Comparison of ENCODE assay signal across 20 cellular contexts in the genomic region with DNA sequence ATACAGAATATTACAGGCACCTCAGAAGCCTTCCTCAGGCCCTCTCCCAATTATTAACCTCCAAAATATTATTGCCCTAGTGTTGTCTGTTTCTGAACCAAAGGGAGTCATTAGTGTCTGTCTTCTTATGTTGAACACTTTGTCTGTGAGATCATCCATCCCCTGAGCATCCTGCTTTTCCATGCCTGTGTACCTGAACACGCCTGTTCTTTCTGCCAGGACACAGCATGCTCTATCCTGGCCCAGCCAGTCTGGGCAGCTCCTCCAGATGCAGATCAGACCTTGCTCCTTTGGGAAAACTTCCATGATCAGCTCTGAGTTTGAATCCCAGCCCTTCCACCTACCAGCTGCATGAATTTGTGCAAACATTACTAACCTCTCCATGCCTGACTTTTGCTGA. TPM values are rescaled to one million over a fixed set of nuclear protein-coding genes. Genes with fewer than 3 reads are reported as not detected.
DNase-seq lines count a peak whose midpoint lies in the region; ATAC-seq and TF ChIP-seq lines count a peak whose summit lies in the region.
"Had no signal": no experiment of that assay in that cellular context is flagged by ENCODE, and none has a peak within 500 bp of the region (broad histone marks: within the 10 kb centered on the region; RNA-seq: fewer than 3 reads in every experiment).

No MANE protein-coding gene starts in this region.

- no peaks in the 10 kb centered on the region for H3K27me3 Mint-ChIP-seq in activated T-cell treated with anti-CD3 and anti-CD28 coated beads, Interleukin-2, amount 50 U/mL, for 72 hours (ENCODE audit: low read depth)
- H3K27me3 Mint-ChIP-seq in activated T-helper 1 cell treated with anti-CD3 and anti-CD28 coated beads, Interleukin-12 subunit alpha, Interleukin-12 subunit beta, Interleukin-2, Interleukin-4 antibody, amounts not matched to agents 30 ng/mL and 10 ng/mL and 1 ng/mL, durations not matched to agents 14 hours and 24 hours and 36 hours (ENCODE audit: insufficient read depth): no peaks in the 10 kb centered on the region
- H3K27me3 Mint-ChIP-seq in stimulated activated naive B cell treated with anti-CD40 and anti-IgM and Interleukin-4, amounts not matched to agents 10 μg/mL and 1 μg/mL and 100 μg/mL, for 72 hours: no peaks in the 10 kb centered on the region

- peaks cover 3 to 5% of the 10 kb centered on the region in 2 donors for H3K36me3 Mint-ChIP-seq in activated T-cell treated with anti-CD3 and anti-CD28 coated beads, Interleukin-2, amount 50 U/mL, for 72 hours (ENCODE audit: insufficient read depth in 2 of 2)
- H3K36me3 Mint-ChIP-seq in activated T-helper 1 cell treated with anti-CD3 and anti-CD28 coated beads, Interleukin-12 subunit alpha, Interleukin-12 subunit beta, Interleukin-2, Interleukin-4 antibody, amounts not matched to agents 30 ng/mL and 10 ng/mL and 1 ng/mL, durations not matched to agents 14 hours and 24 hours and 36 hours (ENCODE audit: low read depth): no peaks in the 10 kb centered on the region
- H3K36me3 Mint-ChIP-seq in stimulated activated naive B cell treated with anti-CD40 and anti-IgM and Interleukin-4, amounts not matched to agents 10 μg/mL and 1 μg/mL and 100 μg/mL, for 72 hours: peaks cover 1 to 4% of the 10 kb centered on the region in 2 donors

- H3K27me3 ChIP-seq in esophagus squamous epithelium: no peaks in the 10 kb centered on the region
- H3K27me3 ChIP-seq: breast epithelium, pancreas, upper lobe of right lung had no signal

- no peak for TF ChIP-seq CTCF in esophagus squamous epithelium (IDR thresholded peaks at IDR 0.05)

- H3K4me3 Mint-ChIP-seq in activated T-cell treated with anti-CD3 and anti-CD28 coated beads, Interleukin-2, amount 50 U/mL, for 72 hours: peak overlapping the region in 1 of 2 donors; percentile 36
- no peak overlapping the region for H3K4me3 Mint-ChIP-seq in activated T-helper 1 cell treated with anti-CD3 and anti-CD28 coated beads, Interleukin-12 subunit alpha, Interleukin-12 subunit beta, Interleukin-2, Interleukin-4 antibody, amounts not matched to agents 30 ng/mL and 10 ng/mL and 1 ng/mL, durations not matched to agents 14 hours and 24 hours and 36 hours
- H3K4me3 Mint-ChIP-seq in stimulated activated naive B cell treated with anti-CD40 and anti-IgM and Interleukin-4, amounts not matched to agents 10 μg/mL and 1 μg/mL and 100 μg/mL, for 72 hours: no peak overlapping the region
- H3K4me3 Mint-ChIP-seq: H9 had no signal

- WGBS in esophagus squamous epithelium, 2 donors: 42 to 82% methylated on average over 1 of the region's 1 CpG

- no peaks in the 10 kb centered on the region for H3K9me3 ChIP-seq in esophagus squamous epithelium
- H3K9me3 ChIP-seq: breast epithelium, mucosa of descending colon, pancreas, upper lobe of right lung had no signal

- H3K36me3 ChIP-seq in esophagus squamous epithelium: no peaks in the 10 kb centered on the region
- H3K36me3 ChIP-seq: breast epithelium, pancreas, upper lobe of right lung had no signal

- no peak for DNase-seq in activated T-cell treated with anti-CD3 and anti-CD28 coated beads, Interleukin-2, amount 50 U/mL, for 72 hours
- no peak for DNase-seq in activated T-cell treated with anti-CD3 and anti-CD28 coated beads, Interleukin-2, amount 50 U/mL, for 1 hour
- DNase-seq in activated T-helper 1 cell treated with anti-CD3 and anti-CD28 coated beads, Interleukin-12 subunit alpha, Interleukin-12 subunit beta, Interleukin-2, Interleukin-4 antibody, amounts not matched to agents 30 ng/mL and 10 ng/mL and 1 ng/mL, durations not matched to agents 14 hours and 24 hours and 36 hours (ENCODE audit: low spot score): no peak
- DNase-seq in esophagus squamous epithelium (lab: John Stamatoyannopoulos, UW): no peak
- DNase-seq in stimulated activated naive B cell treated with anti-CD40 and anti-IgM and Interleukin-4, amounts not matched to agents 10 μg/mL and 1 μg/mL and 100 μg/mL, for 72 hours: no peak
- DNase-seq in DMS79 (lab: John Stamatoyannopoulos, UW): no peak
- DNase-seq in cerebellar cortex (ENCODE audit: low spot score): no peak
- DNase-seq in activated CD4-positive, CD25-positive, alpha-beta regulatory T cell (lab: John Stamatoyannopoulos, UW): no peak
- DNase-seq: activated CD4-positive, alpha-beta T cell treated with anti-CD3 and anti-CD28 coated beads, Interleukin-2, amount 50 U/mL, for 48 hours; activated gamma-delta T cell treated with Interleukin-2 at 50 U/mL for 16 hours; H9; hippocampal formation; KBM-7; left cardiac atrium; NCI-H1105 treated with DMSO at 0.1 percent for 48 hours; pancreas; upper lobe of right lung had no signal

- peak overlapping the region; percentile 14 to 89 (median 76) for H3K27ac ChIP-seq in esophagus squamous epithelium
- H3K27ac ChIP-seq: breast epithelium, pancreas, upper lobe of right lung had no signal

- TF ChIP-seq POLR2A in esophagus squamous epithelium (IDR thresholded peaks at IDR 0.05): no peak

- peak overlapping the region; percentile 90 for H3K27ac Mint-ChIP-seq in activated T-cell treated with anti-CD3 and anti-CD28 coated beads, Interleukin-2, amount 50 U/mL, for 72 hours
- H3K27ac Mint-ChIP-seq in activated T-helper 1 cell treated with anti-CD3 and anti-CD28 coated beads, Interleukin-12 subunit alpha, Interleukin-12 subunit beta, Interleukin-2, Interleukin-4 antibody, amounts not matched to agents 30 ng/mL and 10 ng/mL and 1 ng/mL, durations not matched to agents 14 hours and 24 hours and 36 hours: peak overlapping the region; percentile 10
- H3K27ac Mint-ChIP-seq in stimulated activated naive B cell treated with anti-CD40 and anti-IgM and Interleukin-4, amounts not matched to agents 10 μg/mL and 1 μg/mL and 100 μg/mL, for 72 hours: peak overlapping the region; percentile 93
- H3K27ac Mint-ChIP-seq: H9 had no signal

- H3K4me1 ChIP-seq in esophagus squamous epithelium: peaks cover 24 to 75% (median 54%) of the 10 kb centered on the region in 3 donors
- H3K4me1 ChIP-seq: pancreas had no signal

- ATAC-seq in activated T-cell treated with anti-CD3 and anti-CD28 coated beads, Interleukin-2, amount 50 U/mL, for 72 hours (replicated peaks in 1 of 2): no peak
- no peak for ATAC-seq in stimulated activated naive B cell treated with anti-CD40 and anti-IgM and Interleukin-4, amounts not matched to agents 10 μg/mL and 1 μg/mL and 100 μg/mL, for 72 hours (replicated peaks)
- ATAC-seq: left cardiac atrium, mucosa of descending colon, pancreas, upper lobe of right lung had no signal

- peaks cover 4% of the 10 kb centered on the region in 2 donors for H3K9me3 Mint-ChIP-seq in activated T-cell treated with anti-CD3 and anti-CD28 coated beads, Interleukin-2, amount 50 U/mL, for 72 hours
- H3K9me3 Mint-ChIP-seq in activated T-helper 1 cell treated with anti-CD3 and anti-CD28 coated beads, Interleukin-12 subunit alpha, Interleukin-12 subunit beta, Interleukin-2, Interleukin-4 antibody, amounts not matched to agents 30 ng/mL and 10 ng/mL and 1 ng/mL, durations not matched to agents 14 hours and 24 hours and 36 hours: peaks cover 5% of the 10 kb centered on the region
- H3K9me3 Mint-ChIP-seq in stimulated activated naive B cell treated with anti-CD40 and anti-IgM and Interleukin-4, amounts not matched to agents 10 μg/mL and 1 μg/mL and 100 μg/mL, for 72 hours: peaks cover 3 to 4% of the 10 kb centered on the region in 2 donors

- intact Hi-C loops in activated T-helper 1 cell treated with anti-CD3 and anti-CD28 coated beads, Interleukin-12 subunit alpha, Interleukin-12 subunit beta, Interleukin-2, Interleukin-4 antibody, amounts not matched to agents 30 ng/mL and 10 ng/mL and 1 ng/mL, durations not matched to agents 14 hours and 24 hours and 36 hours (cut with micrococcal nuclease): no loop called here
- intact Hi-C loops in esophagus squamous epithelium (cut with DNase I): no loop called here

- no peak overlapping the region for H3K4me3 ChIP-seq in esophagus squamous epithelium
- H3K4me3 ChIP-seq: breast epithelium, mucosa of descending colon, pancreas, upper lobe of right lung had no signal

- peaks cover 74% of the 10 kb centered on the region for H3K4me1 Mint-ChIP-seq in activated T-cell treated with anti-CD3 and anti-CD28 coated beads, Interleukin-2, amount 50 U/mL, for 72 hours (ENCODE audit: low read depth)
- peaks cover 60% of the 10 kb centered on the region for H3K4me1 Mint-ChIP-seq in activated T-helper 1 cell treated with anti-CD3 and anti-CD28 coated beads, Interleukin-12 subunit alpha, Interleukin-12 subunit beta, Interleukin-2, Interleukin-4 antibody, amounts not matched to agents 30 ng/mL and 10 ng/mL and 1 ng/mL, durations not matched to agents 14 hours and 24 hours and 36 hours (ENCODE audit: low read depth)
- peaks cover 31 to 47% of the 10 kb centered on the region in 2 donors for H3K4me1 Mint-ChIP-seq in stimulated activated naive B cell treated with anti-CD40 and anti-IgM and Interleukin-4, amounts not matched to agents 10 μg/mL and 1 μg/mL and 100 μg/mL, for 72 hours

RNA-seq across cellular contexts. Expression of gene CDC42, which starts 11.0 kb away (rescaled TPM):
- 100 to 1,000 TPM; 292 to 349 TPM for total RNA-seq in activated T-cell treated with anti-CD3 and anti-CD28 coated beads, Interleukin-2, amount 50 U/mL, for 72 hours
- total RNA-seq in activated T-helper 1 cell treated with anti-CD3 and anti-CD28 coated beads, Interleukin-12 subunit alpha, Interleukin-12 subunit beta, Interleukin-2, Interleukin-4 antibody, amounts not matched to agents 30 ng/mL and 10 ng/mL and 1 ng/mL, durations not matched to agents 14 hours and 24 hours and 36 hours: 293 and 318 TPM in 2 replicates
- 100 to 1,000 TPM; 157 to 259 (median 192) TPM for total RNA-seq in esophagus squamous epithelium

RNA-seq across cellular contexts. Expression of gene CELA3A, which starts 40.0 kb away (rescaled TPM):
- not detected for total RNA-seq in activated T-cell treated with anti-CD3 and anti-CD28 coated beads, Interleukin-2, amount 50 U/mL, for 72 hours
- not detected in 2 replicates for total RNA-seq in activated T-helper 1 cell treated with anti-CD3 and anti-CD28 coated beads, Interleukin-12 subunit alpha, Interleukin-12 subunit beta, Interleukin-2, Interleukin-4 antibody, amounts not matched to agents 30 ng/mL and 10 ng/mL and 1 ng/mL, durations not matched to agents 14 hours and 24 hours and 36 hours
- not detected for total RNA-seq in esophagus squamous epithelium
- total RNA-seq: breast epithelium; H9; left cardiac atrium; T-helper 2 cell treated with Interferon-gamma antibody and Interleukin-4, amounts not matched to agents 100 ng/mL and 5 ng/mL, for 36 hours; upper lobe of right lung had no signal

Comparison
In these comparisons a context has a peak if more than half of its experiments do, and no peak if none do; other contexts are left out.
1. H3K27ac Mint-ChIP-seq: peak in every context shown above with its lines; median percentile 93 in stimulated activated naive B cell treated with anti-CD40 and anti-IgM and Interleukin-4, amounts not matched to agents 10 μg/mL and 1 μg/mL and 100 μg/mL, for 72 hours; 90 in activated T-cell treated with anti-CD3 and anti-CD28 coated beads, Interleukin-2, amount 50 U/mL, for 72 hours; 10 in activated T-helper 1 cell treated with anti-CD3 and anti-CD28 coated beads, Interleukin-12 subunit alpha, Interleukin-12 subunit beta, Interleukin-2, Interleukin-4 antibody, amounts not matched to agents 30 ng/mL and 10 ng/mL and 1 ng/mL, durations not matched to agents 14 hours and 24 hours and 36 hours.